ENCODE assay signal across 9 cellular contexts in the genomic region with DNA sequence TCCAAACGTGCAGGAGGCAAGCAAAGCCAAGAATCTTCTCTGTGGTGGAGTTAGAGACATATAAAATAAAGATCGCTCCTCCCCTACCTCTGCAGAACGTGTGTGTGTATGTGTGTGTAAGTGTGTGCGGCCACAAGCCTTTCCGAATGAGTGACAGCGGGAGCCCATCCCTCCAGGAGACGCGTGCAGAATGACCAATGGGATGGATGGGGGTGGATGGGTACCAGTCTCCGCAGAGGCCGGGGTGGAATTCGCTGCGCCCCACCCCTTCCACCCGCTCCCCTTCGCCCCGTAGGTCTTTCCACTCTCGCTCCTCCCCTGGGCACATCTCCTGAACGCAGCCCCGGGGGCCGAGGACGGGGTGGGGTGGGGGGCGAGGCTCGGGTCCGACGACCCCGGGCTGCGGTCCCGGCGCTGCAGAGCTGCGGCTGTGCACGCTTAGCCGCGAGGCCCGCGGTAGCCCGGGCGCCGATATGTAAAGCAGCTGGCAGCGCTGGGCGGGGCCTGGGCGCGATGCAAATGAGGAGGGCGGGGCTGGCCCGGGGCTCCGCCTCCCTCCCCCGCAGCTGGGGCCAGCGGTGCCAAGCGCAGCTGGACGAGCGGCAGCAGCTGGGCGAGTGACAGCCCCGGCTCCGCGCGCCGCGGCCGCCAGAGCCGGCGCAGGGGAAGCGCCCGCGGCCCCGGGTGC. TPM values are rescaled to one million over a fixed set of nuclear protein-coding genes. Genes with fewer than 3 reads are reported as not detected.
DNase-seq lines count a peak whose midpoint lies in the region; ATAC-seq and TF ChIP-seq lines count a peak whose summit lies in the region.
"Had no signal": no experiment of that assay in that cellular context is flagged by ENCODE, and none has a peak within 500 bp of the region (broad histone marks: within the 10 kb centered on the region; RNA-seq: fewer than 3 reads in every experiment).

Gene PRKCB, plus strand, starts transcription at position 594 of the 688 bp plus-strand sequence.

- H3K4me1 Mint-ChIP-seq in activated CD8-positive, alpha-beta memory T cell treated with anti-CD3 and anti-CD28 coated beads, Interleukin-2, amount 10 ng/mL, durations not matched to agents 7 days and 5 days, result peaks cover 53% of the 10 kb centered on the region

- peak; percentile 68 for ATAC-seq in GM18505 (IDR thresholded peaks at IDR 0.05; ENCODE audit: unreplicated experiment)
- peak; percentile 83 for ATAC-seq in HG02678 (IDR thresholded peaks at IDR 0.05; ENCODE audit: unreplicated experiment)
- peak; percentile 91 for ATAC-seq in activated CD8-positive, alpha-beta memory T cell treated with anti-CD3 and anti-CD28 coated beads, Interleukin-2, amount 10 ng/mL, durations not matched to agents 7 days and 5 days

- TF ChIP-seq POLR2A in GM18505 (IDR thresholded peaks at IDR 0.05; ENCODE audit: borderline replicate concordance, extremely low read depth, insufficient read depth, insufficient read length), result peak; percentile 76

- H3K27me3 Mint-ChIP-seq in activated CD8-positive, alpha-beta memory T cell treated with anti-CD3 and anti-CD28 coated beads, Interleukin-2, amount 10 ng/mL, durations not matched to agents 7 days and 5 days, result no peaks in the 10 kb centered on the region

- TF ChIP-seq CTCF in epithelial cell of esophagus (IDR thresholded peaks at IDR 0.05; ENCODE audit: insufficient read depth, low read depth, low read length, missing control alignments), result no peak

- H3K9me3 Mint-ChIP-seq in activated CD8-positive, alpha-beta memory T cell treated with anti-CD3 and anti-CD28 coated beads, Interleukin-2, amount 10 ng/mL, durations not matched to agents 7 days and 5 days (ENCODE audit: low read depth), result peaks cover 1% of the 10 kb centered on the region

- no peak within 1 kb of the TSS for H3K4me3 ChIP-seq in epithelial cell of esophagus (ENCODE audit: low read length)

- CTCF ChIA-PET in activated CD8-positive, alpha-beta memory T cell treated with anti-CD3 and anti-CD28 coated beads, Interleukin-2, amount 10 ng/mL, durations not matched to agents 7 days and 5 days (lab: Charles Lee), result interaction anchor here (0.6 to 1.1 kb wide), 4 partner anchors 8 to 202 kb away, joined by 3 to 4 read pairs (median 3); no protein-coding TSS in a partner anchor

- peak within 1 kb of the TSS; percentile 92 for H3K27ac Mint-ChIP-seq in activated CD8-positive, alpha-beta memory T cell treated with anti-CD3 and anti-CD28 coated beads, Interleukin-2, amount 10 ng/mL, durations not matched to agents 7 days and 5 days

- H3K4me3 Mint-ChIP-seq in activated CD8-positive, alpha-beta memory T cell treated with anti-CD3 and anti-CD28 coated beads, Interleukin-2, amount 10 ng/mL, durations not matched to agents 7 days and 5 days, result peak within 1 kb of the TSS; percentile 99

- DNase-seq in NCI-H510A treated with DMSO at 0.1 percent for 48 hours (lab: John Stamatoyannopoulos, UW) (peak; percentile 9), epithelial cell of esophagus (ENCODE audit: low read depth) (peak; percentile 57), mucosa of gallbladder (ENCODE audit: low spot score) (peak; percentile 75), NCI-H446 treated with DMSO at 0.1 percent for 48 hours (lab: John Stamatoyannopoulos, UW) (no peak)
- peak; percentile 93 for DNase-seq in activated CD8-positive, alpha-beta memory T cell treated with anti-CD3 and anti-CD28 coated beads, Interleukin-2, amount 10 ng/mL, durations not matched to agents 7 days and 5 days
- peak; percentile 80 for DNase-seq in stimulated activated CD8-positive, alpha-beta memory T cell treated with anti-CD3 and anti-CD28 coated beads, Interleukin-4, amount 100 ng/mL, for 4 hours (ENCODE audit: low read depth in 2 of 2, low spot score in 1 of 2)

- peaks cover 20% of the 10 kb centered on the region for H3K36me3 Mint-ChIP-seq in activated CD8-positive, alpha-beta memory T cell treated with anti-CD3 and anti-CD28 coated beads, Interleukin-2, amount 10 ng/mL, durations not matched to agents 7 days and 5 days

RNA-seq across cellular contexts. Expression of gene PRKCB, which starts in this region (rescaled TPM):
- 100 to 1,000 TPM in 1 of 2 experiments, 10 to 100 TPM in 1; 98.5 to 125 TPM for total RNA-seq in activated CD8-positive, alpha-beta memory T cell treated with anti-CD3 and anti-CD28 coated beads, Interleukin-2, amount 10 ng/mL, durations not matched to agents 7 days and 5 days
- 9.6 TPM for total RNA-seq in mucosa of gallbladder
- total RNA-seq: pulmonary artery endothelial cell had no signal
